Comparison of ENCODE assay signal across 8 cellular contexts in genomic region chr15:78810003-78810376, GRCh38. TPM values are rescaled to one million over a fixed set of nuclear protein-coding genes. Genes with fewer than 3 reads are reported as not detected.
DNase-seq lines count a peak whose midpoint lies in the region; ATAC-seq and TF ChIP-seq lines count a peak whose summit lies in the region.

No MANE protein-coding gene starts in this region.

- H3K4me2 ChIP-seq in mesendoderm (ENCODE audit: low read length) = peak overlapping the region; percentile 87

- no peak overlapping the region for H3K27ac Mint-ChIP-seq in activated T-cell treated with anti-CD3 and anti-CD28 coated beads, Interleukin-2, amount 50 U/mL, for 72 hours
- peak overlapping the region; percentile 87 for H3K27ac Mint-ChIP-seq in chondrocyte (ENCODE audit: unreplicated experiment)

- no CpG with 5 or more reads among the region's 12 CpGs for WGBS in mesendoderm (ENCODE audit: extremely low coverage, insufficient coverage, low lambda C conversion rate)
- 29% methylated on average over 12 of the region's 12 CpGs for WGBS in upper lobe of left lung, 2 donors

- H4K8ac ChIP-seq in mesendoderm (ENCODE audit: low read depth, low read length) = no peak overlapping the region

- H3K4me1 Mint-ChIP-seq in activated T-cell treated with anti-CD3 and anti-CD28 coated beads, Interleukin-2, amount 50 U/mL, for 72 hours (ENCODE audit: low read depth) = peaks cover 19% of the 10 kb centered on the region
- peaks cover 41% of the 10 kb centered on the region for H3K4me1 Mint-ChIP-seq in chondrocyte (ENCODE audit: low read depth)

- H3K27ac ChIP-seq in mesendoderm (ENCODE audit: low read depth, low read length) (no peak overlapping the region), upper lobe of left lung (peak overlapping the region in 3 of 4 donors; percentile 70 to 92 (median 88))

- H3K9me3 ChIP-seq in upper lobe of left lung = no peaks in the 10 kb centered on the region

- H3K4me3 Mint-ChIP-seq in activated T-cell treated with anti-CD3 and anti-CD28 coated beads, Interleukin-2, amount 50 U/mL, for 72 hours = peak overlapping the region; percentile 73 to 85
- H3K4me3 Mint-ChIP-seq in chondrocyte (ENCODE audit: unreplicated experiment) = peak overlapping the region; percentile 90

- no peak overlapping the region for H3K23ac ChIP-seq in mesendoderm (ENCODE audit: low read length)

- peak overlapping the region; percentile 90 for H3K4me3 ChIP-seq in mesendoderm (ENCODE audit: low read length)
- peak overlapping the region; percentile 77 to 88 (median 77) for H3K4me3 ChIP-seq in upper lobe of left lung

- no peaks in the 10 kb centered on the region for H3K79me2 ChIP-seq in mesendoderm (ENCODE audit: control insufficient read depth, insufficient read depth, low read length)

- H3K9me3 Mint-ChIP-seq in activated T-cell treated with anti-CD3 and anti-CD28 coated beads, Interleukin-2, amount 50 U/mL, for 72 hours = no peaks in the 10 kb centered on the region
- H3K9me3 Mint-ChIP-seq in chondrocyte (ENCODE audit: low read depth) = no peaks in the 10 kb centered on the region

- peak overlapping the region; percentile 93 for H3K56ac ChIP-seq in mesendoderm (ENCODE audit: low read length)

- no peak for TF ChIP-seq EP300 in upper lobe of left lung (IDR thresholded peaks at IDR 0.05)

- no peak for DNase-seq in activated T-cell treated with anti-CD3 and anti-CD28 coated beads, Interleukin-2, amount 50 U/mL, for 72 hours
- DNase-seq in activated T-cell treated with anti-CD3 and anti-CD28 coated beads, Interleukin-2, amount 50 U/mL, for 1 hour = no peak
- DNase-seq in chondrocyte (ENCODE audit: low spot score) = no peak
- DNase-seq in mesendoderm = no peak
- no peak for DNase-seq in upper lobe of left lung
- DNase-seq in mucosa of gallbladder (ENCODE audit: low spot score) = no peak
- DNase-seq in NCI-H748 (lab: John Stamatoyannopoulos, UW; ENCODE audit: unreplicated experiment) = no peak

- peaks cover 44% of the 10 kb centered on the region for H3K27me3 Mint-ChIP-seq in activated T-cell treated with anti-CD3 and anti-CD28 coated beads, Interleukin-2, amount 50 U/mL, for 72 hours (ENCODE audit: low read depth)
- no peaks in the 10 kb centered on the region for H3K27me3 Mint-ChIP-seq in chondrocyte (ENCODE audit: low read depth)

- no peak overlapping the region for H4K5ac ChIP-seq in mesendoderm (ENCODE audit: low read length)

- H3K36me3 ChIP-seq in mesendoderm (ENCODE audit: control insufficient read depth, insufficient read depth, low read length) = no peaks in the 10 kb centered on the region
- no peaks in the 10 kb centered on the region for H3K36me3 ChIP-seq in upper lobe of left lung

- no peak overlapping the region for H2BK15ac ChIP-seq in mesendoderm (replicated peaks; ENCODE audit: low read depth)

- TF ChIP-seq CTCF in chondrocyte (IDR thresholded peaks at IDR 0.05) (no peak), upper lobe of left lung (IDR thresholded peaks at IDR 0.05) (no peak)

- H3K36me3 Mint-ChIP-seq in activated T-cell treated with anti-CD3 and anti-CD28 coated beads, Interleukin-2, amount 50 U/mL, for 72 hours (ENCODE audit: insufficient read depth in 2 of 2) = peaks cover 6 to 9% of the 10 kb centered on the region in 2 donors
- H3K36me3 Mint-ChIP-seq in chondrocyte (ENCODE audit: low read depth) = peaks cover 2% of the 10 kb centered on the region

- no peak overlapping the region for H2BK120ac ChIP-seq in mesendoderm (ENCODE audit: low read depth, low read length)

- H2AK5ac ChIP-seq in mesendoderm (ENCODE audit: low read length) = no peak overlapping the region

- H2BK5ac ChIP-seq in mesendoderm (ENCODE audit: low read length) = no peak overlapping the region

- ATAC-seq in activated T-cell treated with anti-CD3 and anti-CD28 coated beads, Interleukin-2, amount 50 U/mL, for 72 hours (replicated peaks in 1 of 2) = no peak
- ATAC-seq in upper lobe of left lung (ENCODE audit: low FRiP score in 2 of 2) = peak in 1 of 2 donors; percentile 13
- no peak for ATAC-seq in HG03469 (IDR thresholded peaks at IDR 0.05; ENCODE audit: unreplicated experiment)

- H3K79me1 ChIP-seq in mesendoderm (ENCODE audit: low read length) = peaks cover 5% of the 10 kb centered on the region

- H3K27me3 ChIP-seq in mesendoderm (ENCODE audit: insufficient read depth, low read length, poor library complexity) (no peaks in the 10 kb centered on the region), upper lobe of left lung (peaks cover 0 to 13% (median 9%) of the 10 kb centered on the region in 4 donors)

- H3K4me1 ChIP-seq in mesendoderm (ENCODE audit: control insufficient read depth, low read depth, low read length) (peaks cover 6% of the 10 kb centered on the region), upper lobe of left lung (peaks cover 7 to 27% (median 20%) of the 10 kb centered on the region in 4 donors)

- TF ChIP-seq POLR2A in upper lobe of left lung (IDR thresholded peaks at IDR 0.05) = no peak

- peak overlapping the region; percentile 93 for H3K9ac ChIP-seq in mesendoderm (ENCODE audit: low read length)

- H3K18ac ChIP-seq in mesendoderm (ENCODE audit: low read length) = no peak overlapping the region

- H3K4ac ChIP-seq in mesendoderm (ENCODE audit: low read depth, low read length) = no peak overlapping the region

RNA-seq across cellular contexts. Expression of gene ADAMTS7, which starts 1.3 kb away (rescaled TPM):
- total RNA-seq in activated T-cell treated with anti-CD3 and anti-CD28 coated beads, Interleukin-2, amount 50 U/mL, for 72 hours = 1 to 10 TPM in 1 of 2 donors, under 1 TPM in 1; 0.39 to 1.5 TPM
- total RNA-seq in chondrocyte = 111 to 144 TPM (median 113 TPM) in 3 replicates
- 11.7 TPM for polyA plus RNA-seq in mesendoderm (2013, experiment 1 of 2)
- 10.7 TPM for polyA plus RNA-seq in mesendoderm (2013, experiment 2 of 2)
- total RNA-seq in upper lobe of left lung = 10 to 100 TPM in 1 of 6 donors, 1 to 10 TPM in 5; 1.8 to 10.2 (median 5.1) TPM
- total RNA-seq in mucosa of gallbladder = 13.8 TPM
